In the genomic region with DNA sequence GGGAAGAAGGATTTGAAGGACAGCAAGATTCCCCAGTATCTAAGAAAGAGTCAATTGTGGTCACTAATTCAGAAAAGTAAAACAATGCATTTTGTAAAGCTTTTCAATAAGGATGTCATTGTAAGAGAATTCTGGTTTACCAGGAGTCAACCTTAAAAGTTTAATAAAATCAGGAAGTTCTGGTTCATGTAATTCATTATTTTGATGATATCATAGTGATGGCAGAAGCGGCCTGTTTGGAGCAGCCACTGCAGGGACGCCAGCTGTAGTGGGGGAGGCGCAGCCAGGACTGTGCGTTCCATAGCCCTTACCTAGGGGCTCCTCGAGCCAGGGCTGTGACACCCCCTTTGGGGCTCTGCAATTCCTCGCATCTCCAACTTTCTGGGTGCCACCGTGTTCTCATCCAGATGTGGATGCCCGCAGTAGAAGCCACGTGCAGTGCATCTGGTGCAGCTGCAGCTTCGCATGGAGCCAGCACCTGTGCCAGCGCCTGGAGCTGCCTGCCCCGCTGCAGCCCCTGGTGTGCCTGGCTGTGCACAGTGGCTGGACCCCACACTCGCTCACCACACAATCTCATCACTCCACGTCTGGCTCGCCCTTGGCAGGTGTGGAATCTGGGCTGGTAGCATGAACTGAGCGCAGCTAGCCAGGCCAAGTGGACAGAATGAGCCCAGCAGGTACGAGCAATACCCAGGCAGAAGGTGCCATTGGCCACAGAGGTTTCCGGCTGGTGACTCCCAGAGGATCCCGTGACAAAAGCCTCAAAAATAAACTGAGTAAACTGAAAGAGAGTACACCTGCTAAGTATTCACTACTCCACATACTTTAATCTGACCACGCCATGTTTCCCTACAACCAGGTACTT, we compare ENCODE assay signal across 13 cellular contexts. TPM values are rescaled to one million over a fixed set of nuclear protein-coding genes. Genes with fewer than 3 reads are reported as not detected.
"Had no signal": no experiment of that assay in that cellular context is flagged by ENCODE, and none has a peak within 500 bp of the region (broad histone marks: within the 10 kb centered on the region; RNA-seq: fewer than 3 reads in every experiment).

No MANE protein-coding gene starts in this region.

- H3K4me1 Mint-ChIP-seq: memory B cell, nephron had no signal

- ATAC-seq: activated CD8-positive, alpha-beta T cell treated with anti-CD3 and anti-CD28 coated beads, Interleukin-2, amount 10 ng/mL, durations not matched to agents 7 days and 5 days; esophagus mucosa; WTC11 had no signal

- H3K36me3 Mint-ChIP-seq: memory B cell, WTC11 had no signal

- H3K27me3 ChIP-seq: tibial nerve had no signal

- DNase-seq: activated CD4-positive, alpha-beta T cell treated with anti-CD3 and anti-CD28 coated beads for 48 hours; activated CD8-positive, alpha-beta T cell treated with anti-CD3 and anti-CD28 coated beads, Interleukin-2, amount 10 ng/mL, durations not matched to agents 7 days and 5 days; activated naive CD4-positive, alpha-beta T cell treated with Interleukin-2 at 50 U/mL for 16 hours; central memory CD4-positive, alpha-beta T cell; stimulated activated CD4-positive, alpha-beta T cell treated with anti-CD3 and anti-CD28 coated beads, Interleukin-15, amount 100 ng/mL, for 24 hours; stimulated activated CD4-positive, alpha-beta T cell treated with anti-CD3 and anti-CD28 coated beads, Interleukin-4, amount 100 ng/mL, for 4 hours; T-helper 1 cell had no signal

- H3K9me3 ChIP-seq: tibial nerve had no signal

- H3K27ac Mint-ChIP-seq: activated CD8-positive, alpha-beta T cell treated with anti-CD3 and anti-CD28 coated beads, Interleukin-2, amount 10 ng/mL, durations not matched to agents 7 days and 5 days; activated T-helper 1 cell treated with anti-CD3 and anti-CD28 coated beads, Interleukin-12 subunit alpha, Interleukin-12 subunit beta, Interleukin-2, Interleukin-4 antibody, amounts not matched to agents 30 ng/mL and 10 ng/mL and 1 ng/mL, durations not matched to agents 14 hours and 24 hours and 36 hours; memory B cell; nephron; WTC11 had no signal

- H3K36me3 ChIP-seq: tibial nerve had no signal

- H3K4me3 Mint-ChIP-seq: activated CD8-positive, alpha-beta T cell treated with anti-CD3 and anti-CD28 coated beads, Interleukin-2, amount 10 ng/mL, durations not matched to agents 7 days and 5 days; activated T-helper 1 cell treated with anti-CD3 and anti-CD28 coated beads, Interleukin-12 subunit alpha, Interleukin-12 subunit beta, Interleukin-2, Interleukin-4 antibody, amounts not matched to agents 30 ng/mL and 10 ng/mL and 1 ng/mL, durations not matched to agents 14 hours and 24 hours and 36 hours; memory B cell; nephron; WTC11 had no signal

- H3K9me3 Mint-ChIP-seq: activated T-helper 1 cell treated with anti-CD3 and anti-CD28 coated beads, Interleukin-12 subunit alpha, Interleukin-12 subunit beta, Interleukin-2, Interleukin-4 antibody, amounts not matched to agents 30 ng/mL and 10 ng/mL and 1 ng/mL, durations not matched to agents 14 hours and 24 hours and 36 hours; memory B cell; nephron; WTC11 had no signal

- H3K4me1 ChIP-seq: tibial nerve had no signal

- H3K27ac ChIP-seq: tibial nerve had no signal

- H3K4me3 ChIP-seq: tibial nerve had no signal

RNA-seq across cellular contexts. Expression of a gene that starts 37.4 kb away (rescaled TPM):
- total RNA-seq: activated CD8-positive, alpha-beta T cell treated with anti-CD3 and anti-CD28 coated beads, Interleukin-2, amount 10 ng/mL, durations not matched to agents 7 days and 5 days had no signal
